1 cellular context compared by ENCODE assay signal in genomic region chr4:183391204-183391603, GRCh38.
A peak's percentile ranks its signal among the peaks of the same experiment; 100 is the strongest.
TF ChIP-seq lines count a peak whose summit lies in the region.

No MANE protein-coding gene starts in this region.

TF ChIP-seq in K562, 482 proteins besides CTCF, POLR2A, EP300 and RAD21:
- TF ChIP-seq ARID1B (IDR thresholded peaks at IDR 0.05) (peak; percentile 28), RCOR1 (IDR thresholded peaks at IDR 0.05; ENCODE audit: borderline replicate concordance in 1 of 2, low read depth in 2 of 2, low read length in 2 of 2) (peak in 1 of 2 experiments; percentile 78; a peak in 2 of 4 replicates), MEIS2 (IDR thresholded peaks at IDR 0.05; ENCODE audit: partially characterized antibody) (peak; percentile 86), PKNOX1 (IDR thresholded peaks at IDR 0.05) (peak; percentile 60), PBX2 (CRISPR knock-in tag; IDR thresholded peaks at IDR 0.05; ENCODE audit: low read depth) (no peak), PBX2 (tag; conservative IDR thresholded peaks at IDR 0.05; ENCODE audit: low read depth) (peak; percentile 63), SOX6 (IDR thresholded peaks at IDR 0.05) (peak; percentile 83), SIN3A (IDR thresholded peaks at IDR 0.05; ENCODE audit: borderline replicate concordance in 2 of 2, control insufficient read depth in 1 of 2, low read depth in 2 of 2, low read length in 2 of 2) (no peak), FOXA3 (CRISPR knock-in tag; conservative IDR thresholded peaks at IDR 0.05 in 1 of 2, IDR thresholded peaks at IDR 0.05 in 1 of 2) (0 out of 4 replicates have a peak, but pooled peaks of 1 of the 2 experiments have one; percentile 43), POLR2H (tag; IDR thresholded peaks at IDR 0.05; ENCODE audit: low read depth) (no peak), PTRF (tag; IDR thresholded peaks at IDR 0.05) (no peak), CBFA2T3 (IDR thresholded peaks at IDR 0.05) (peak; percentile 19; the same call in 1 of the 2 replicates)
